In the genomic region with DNA sequence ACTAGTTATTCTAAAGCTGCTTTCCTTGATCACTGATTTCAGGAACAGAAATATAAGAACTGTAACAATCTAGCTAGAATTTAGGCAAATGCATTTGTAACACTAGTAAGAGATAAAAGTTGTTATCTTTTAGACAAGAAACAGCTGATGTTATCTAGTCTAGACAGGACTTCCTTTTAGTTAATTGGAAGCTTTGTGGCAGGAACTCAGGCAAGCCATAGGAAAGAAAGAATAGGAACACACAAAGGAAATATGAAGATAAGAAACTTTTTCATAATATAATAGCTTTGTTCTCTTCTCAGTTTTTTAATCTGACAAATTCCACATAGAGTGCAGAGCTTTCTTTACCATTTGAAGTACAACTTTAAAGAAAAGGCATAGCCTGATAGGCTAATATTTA, we compare ENCODE assay signal across 20 cellular contexts. TPM values are rescaled to one million over a fixed set of nuclear protein-coding genes. Genes with fewer than 3 reads are reported as not detected.
"Had no signal": no experiment of that assay in that cellular context is flagged by ENCODE, and none has a peak within 500 bp of the region (broad histone marks: within the 10 kb centered on the region; RNA-seq: fewer than 3 reads in every experiment).

No MANE protein-coding gene starts in this region.

- H3K36me3 ChIP-seq: adrenal gland, cardiac muscle cell, esophagus muscularis mucosa, left lung, right atrium auricular region, tibial artery, uterus had no signal

- DNase-seq: activated CD4-positive, alpha-beta memory T cell treated with anti-CD3 and anti-CD28 coated beads for 36 hours; activated CD4-positive, CD25-positive, alpha-beta regulatory T cell treated with anti-CD3 and anti-CD28 coated beads, Interleukin-2, amount 50 U/mL, for 72 hours; activated CD8-positive, alpha-beta memory T cell treated with anti-CD3 and anti-CD28 coated beads, Interleukin-2, amount 10 ng/mL, durations not matched to agents 7 days and 5 days; activated T-cell treated with anti-CD3 and anti-CD28 coated beads, Interleukin-2, amount 50 U/mL, for 24 hours; adrenal gland; hippocampal formation; left lung; naive thymus-derived CD8-positive, alpha-beta T cell; posterior cingulate gyrus; stimulated activated CD4-positive, alpha-beta T cell treated with anti-CD3 and anti-CD28 coated beads, Interleukin-15, amount 100 ng/mL, for 24 hours; stimulated activated CD4-positive, alpha-beta T cell treated with anti-CD3 and anti-CD28 coated beads, Interleukin-4, amount 100 ng/mL, for 1 hour; stimulated activated naive B cell treated with anti-CD40 and anti-IgM and Interleukin-4, amounts not matched to agents 10 μg/mL and 1 μg/mL and 100 μg/mL, for 72 hours; T-helper 2 cell; tibial artery; uterus had no signal

- H3K4me3 ChIP-seq: adrenal gland, cardiac muscle cell, esophagus muscularis mucosa, left lung, right atrium auricular region, tibial artery, uterus had no signal

- H3K4me1 ChIP-seq: adrenal gland, right atrium auricular region, tibial artery, uterus had no signal

- H3K27me3 ChIP-seq: adrenal gland, cardiac muscle cell, esophagus muscularis mucosa, left lung, right atrium auricular region, tibial artery, uterus had no signal

- ATAC-seq: activated CD8-positive, alpha-beta memory T cell treated with anti-CD3 and anti-CD28 coated beads, Interleukin-2, amount 10 ng/mL, durations not matched to agents 7 days and 5 days; left lung; naive thymus-derived CD8-positive, alpha-beta T cell; stimulated activated naive B cell treated with anti-CD40 and anti-IgM and Interleukin-4, amounts not matched to agents 10 μg/mL and 1 μg/mL and 100 μg/mL, for 72 hours had no signal

- H3K9me3 ChIP-seq: adrenal gland, esophagus muscularis mucosa, left lung, right atrium auricular region, tibial artery, uterus had no signal

- H3K27ac ChIP-seq: adrenal gland, cardiac muscle cell, esophagus muscularis mucosa, left lung, right atrium auricular region, tibial artery, uterus had no signal

RNA-seq across cellular contexts. Expression of gene AGR3, which starts 59.0 kb away (rescaled TPM):
- total RNA-seq: activated CD4-positive, alpha-beta memory T cell treated with anti-CD3 and anti-CD28 coated beads for 36 hours; activated CD8-positive, alpha-beta memory T cell treated with anti-CD3 and anti-CD28 coated beads, Interleukin-2, amount 10 ng/mL, durations not matched to agents 7 days and 5 days; adrenal gland; cardiac muscle cell; naive thymus-derived CD8-positive, alpha-beta T cell; right atrium auricular region; skeletal muscle tissue had no signal
- polyA plus RNA-seq: adrenal gland; cardiac muscle cell; keratinocyte; naive thymus-derived CD8-positive, alpha-beta T cell had no signal
